ENCODE assay signal across 34 cellular contexts in the genomic region with DNA sequence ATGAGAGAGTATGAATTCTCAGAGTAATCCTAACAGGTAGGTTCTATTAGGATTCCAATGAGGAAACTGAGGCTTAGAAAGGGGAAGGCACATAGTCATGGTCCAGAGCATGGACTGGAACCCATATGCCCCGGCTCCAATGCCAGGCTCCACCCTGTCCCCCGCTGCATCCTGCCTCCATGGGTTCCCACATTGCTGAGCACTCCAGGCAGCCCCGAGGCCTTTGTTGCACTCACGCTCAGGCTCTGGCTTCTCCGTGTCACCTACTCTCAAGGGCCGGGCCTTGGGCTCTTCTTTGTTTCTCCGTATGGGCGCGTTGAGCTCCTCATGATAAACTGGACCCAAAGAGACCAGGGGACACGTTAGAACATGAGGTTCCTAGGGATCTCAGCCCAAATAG.
"Had no signal": no experiment of that assay in that cellular context is flagged by ENCODE, and none has a peak within 500 bp of the region (broad histone marks: within the 10 kb centered on the region; RNA-seq: fewer than 3 reads in every experiment).

No MANE protein-coding gene starts in this region.

- H3K9me3 Mint-ChIP-seq: activated B cell treated with CpG ODN at 0.5 μM for 24 hours; activated CD4-positive, alpha-beta memory T cell treated with anti-CD3 and anti-CD28 coated beads, Interleukin-2, amount 10 ng/mL, durations not matched to agents 7 days and 5 days; activated CD4-positive, alpha-beta T cell treated with anti-CD3 and anti-CD28 coated beads, Interleukin-2, amount 10 ng/mL, durations not matched to agents 7 days and 5 days; activated naive CD4-positive, alpha-beta T cell treated with anti-CD3 and anti-CD28 coated beads for 36 hours; activated naive CD4-positive, alpha-beta T cell treated with anti-CD3 and anti-CD28 coated beads, Interleukin-2, amount 50 U/mL, for 24 hours; activated naive CD8-positive, alpha-beta T cell treated with anti-CD3 and anti-CD28 coated beads, Interleukin-2, amount 10 ng/mL, durations not matched to agents 7 days and 5 days; activated T-cell treated with anti-CD3 and anti-CD28 coated beads, Interleukin-2, amount 50 U/mL, for 4 hours; activated T-helper 1 cell treated with anti-CD3 and anti-CD28 coated beads, Interleukin-12 subunit alpha, Interleukin-12 subunit beta, Interleukin-2, Interleukin-4 antibody, amounts not matched to agents 30 ng/mL and 10 ng/mL and 1 ng/mL, durations not matched to agents 14 hours and 24 hours and 36 hours; activated T-helper 2 cell treated with anti-CD3 and anti-CD28 coated beads, Interferon-gamma antibody, Interleukin-2, Interleukin-4, amounts not matched to agents 10 μg/mL and 5 μg/mL and 100 μg/mL, durations not matched to agents 14 hours and 24 hours and 36 hours; central memory CD8-positive, alpha-beta T cell; dendritic cell treated with granulocyte-macrophage colony-stimulating factor and Interleukin-4, amounts not matched to agents 40 ng/mL and 50 ng/mL, for 4 days; effector memory CD8-positive, alpha-beta T cell; T-helper 2 cell treated with Interferon-gamma antibody and Interleukin-4, amounts not matched to agents 5 μg/mL and 100 μg/mL, for 36 hours had no signal

- H3K27ac Mint-ChIP-seq: activated B cell treated with CpG ODN at 0.5 μM for 24 hours; activated CD4-positive, alpha-beta memory T cell treated with anti-CD3 and anti-CD28 coated beads, Interleukin-2, amount 10 ng/mL, durations not matched to agents 7 days and 5 days; activated naive CD8-positive, alpha-beta T cell treated with anti-CD3 and anti-CD28 coated beads, Interleukin-2, amount 10 ng/mL, durations not matched to agents 7 days and 5 days; activated T-helper 1 cell treated with anti-CD3 and anti-CD28 coated beads, Interleukin-12 subunit alpha, Interleukin-12 subunit beta, Interleukin-2, Interleukin-4 antibody, amounts not matched to agents 30 ng/mL and 10 ng/mL and 1 ng/mL, durations not matched to agents 14 hours and 24 hours and 36 hours; activated T-helper 2 cell treated with anti-CD3 and anti-CD28 coated beads, Interferon-gamma antibody, Interleukin-2, Interleukin-4, amounts not matched to agents 10 μg/mL and 5 μg/mL and 100 μg/mL, durations not matched to agents 14 hours and 24 hours and 36 hours; dendritic cell treated with granulocyte-macrophage colony-stimulating factor and Interleukin-4, amounts not matched to agents 40 ng/mL and 50 ng/mL, for 4 days; T-helper 17 cell had no signal

- ATAC-seq: activated CD4-positive, CD25-positive, alpha-beta regulatory T cell treated with anti-CD3 and anti-CD28 coated beads, Interleukin-2, amount 50 U/mL, for 24 hours; activated T-cell treated with anti-CD3 and anti-CD28 coated beads, Interleukin-2, amount 50 U/mL, for 4 hours; effector memory CD8-positive, alpha-beta T cell; foreskin keratinocyte; gastrocnemius medialis; heart left ventricle; T-helper 17 cell had no signal

- H3K4me3 Mint-ChIP-seq: activated B cell treated with CpG ODN at 0.5 μM for 24 hours; activated CD4-positive, alpha-beta memory T cell treated with anti-CD3 and anti-CD28 coated beads, Interleukin-2, amount 10 ng/mL, durations not matched to agents 7 days and 5 days; activated CD4-positive, alpha-beta T cell treated with anti-CD3 and anti-CD28 coated beads, Interleukin-2, amount 10 ng/mL, durations not matched to agents 7 days and 5 days; activated naive CD4-positive, alpha-beta T cell treated with anti-CD3 and anti-CD28 coated beads for 36 hours; activated naive CD4-positive, alpha-beta T cell treated with anti-CD3 and anti-CD28 coated beads, Interleukin-2, amount 50 U/mL, for 24 hours; activated naive CD8-positive, alpha-beta T cell treated with anti-CD3 and anti-CD28 coated beads, Interleukin-2, amount 10 ng/mL, durations not matched to agents 7 days and 5 days; activated T-cell treated with anti-CD3 and anti-CD28 coated beads, Interleukin-2, amount 50 U/mL, for 4 hours; activated T-helper 1 cell treated with anti-CD3 and anti-CD28 coated beads, Interleukin-12 subunit alpha, Interleukin-12 subunit beta, Interleukin-2, Interleukin-4 antibody, amounts not matched to agents 30 ng/mL and 10 ng/mL and 1 ng/mL, durations not matched to agents 14 hours and 24 hours and 36 hours; central memory CD8-positive, alpha-beta T cell; dendritic cell treated with granulocyte-macrophage colony-stimulating factor and Interleukin-4, amounts not matched to agents 40 ng/mL and 50 ng/mL, for 4 days; effector memory CD8-positive, alpha-beta T cell; T-helper 17 cell; T-helper 2 cell treated with Interferon-gamma antibody and Interleukin-4, amounts not matched to agents 5 μg/mL and 100 μg/mL, for 36 hours had no signal

- H3K4me1 ChIP-seq: foreskin keratinocyte had no signal

- H3K27ac ChIP-seq: brain microvascular endothelial cell, coronary artery, dorsolateral prefrontal cortex, esophagus muscularis mucosa, foreskin keratinocyte, gastrocnemius medialis, heart left ventricle, WERI-Rb-1 had no signal

- H3K9me3 ChIP-seq: esophagus muscularis mucosa, gastrocnemius medialis, heart left ventricle had no signal

- H3K4me3 ChIP-seq: coronary artery, dorsolateral prefrontal cortex, esophagus muscularis mucosa, gastrocnemius medialis, heart left ventricle had no signal

- H3K27me3 Mint-ChIP-seq: activated B cell treated with CpG ODN at 0.5 μM for 24 hours; activated CD4-positive, alpha-beta memory T cell treated with anti-CD3 and anti-CD28 coated beads, Interleukin-2, amount 10 ng/mL, durations not matched to agents 7 days and 5 days; activated CD4-positive, alpha-beta T cell treated with anti-CD3 and anti-CD28 coated beads, Interleukin-2, amount 10 ng/mL, durations not matched to agents 7 days and 5 days; activated naive CD4-positive, alpha-beta T cell treated with anti-CD3 and anti-CD28 coated beads, Interleukin-2, amount 50 U/mL, for 24 hours; activated naive CD8-positive, alpha-beta T cell treated with anti-CD3 and anti-CD28 coated beads, Interleukin-2, amount 10 ng/mL, durations not matched to agents 7 days and 5 days; central memory CD8-positive, alpha-beta T cell; dendritic cell treated with granulocyte-macrophage colony-stimulating factor and Interleukin-4, amounts not matched to agents 40 ng/mL and 50 ng/mL, for 4 days; effector memory CD8-positive, alpha-beta T cell; T-helper 17 cell had no signal

- DNase-seq: activated B cell treated with CpG ODN at 0.5 μM for 24 hours; activated CD4-positive, alpha-beta memory T cell treated with anti-CD3 and anti-CD28 coated beads, Interleukin-2, amount 10 ng/mL, durations not matched to agents 7 days and 5 days; activated CD4-positive, alpha-beta T cell treated with anti-CD3 and anti-CD28 coated beads, Interleukin-2, amount 10 ng/mL, durations not matched to agents 7 days and 5 days; activated CD4-positive, alpha-beta T cell treated with anti-CD3 and anti-CD28 coated beads, Interleukin-2, amount 50 U/mL, for 4 hours; activated CD8-positive, alpha-beta memory T cell treated with anti-CD3 and anti-CD28 coated beads, Interleukin-2, amount 50 U/mL, for 48 hours; activated effector memory CD4-positive, alpha-beta T cell treated with anti-CD3 and anti-CD28 coated beads, Interleukin-2, amount 50 U/mL, for 16 hours; activated naive CD4-positive, alpha-beta T cell treated with anti-CD3 and anti-CD28 coated beads for 36 hours; activated naive CD8-positive, alpha-beta T cell treated with anti-CD3 and anti-CD28 coated beads, Interleukin-2, amount 10 ng/mL, durations not matched to agents 7 days and 5 days; activated T-cell treated with anti-CD3 and anti-CD28 coated beads for 4 hours; activated T-cell treated with anti-CD3 and anti-CD28 coated beads, Interleukin-2, amount 50 U/mL, for 4 hours; amniotic stem cell; anterior cingulate cortex; brain microvascular endothelial cell; dorsolateral prefrontal cortex; effector CD4-positive, alpha-beta T cell; effector memory CD8-positive, alpha-beta T cell; erythroblast; foreskin keratinocyte; gastrocnemius medialis; glutamatergic neuron; heart left ventricle; T-helper 1 cell; T-helper 17 cell; T1000; WERI-Rb-1 had no signal

- H3K27me3 ChIP-seq: brain microvascular endothelial cell, dorsolateral prefrontal cortex, esophagus muscularis mucosa, foreskin keratinocyte, gastrocnemius medialis, heart left ventricle had no signal
